12 cellular contexts compared by ENCODE assay signal in the genomic region with DNA sequence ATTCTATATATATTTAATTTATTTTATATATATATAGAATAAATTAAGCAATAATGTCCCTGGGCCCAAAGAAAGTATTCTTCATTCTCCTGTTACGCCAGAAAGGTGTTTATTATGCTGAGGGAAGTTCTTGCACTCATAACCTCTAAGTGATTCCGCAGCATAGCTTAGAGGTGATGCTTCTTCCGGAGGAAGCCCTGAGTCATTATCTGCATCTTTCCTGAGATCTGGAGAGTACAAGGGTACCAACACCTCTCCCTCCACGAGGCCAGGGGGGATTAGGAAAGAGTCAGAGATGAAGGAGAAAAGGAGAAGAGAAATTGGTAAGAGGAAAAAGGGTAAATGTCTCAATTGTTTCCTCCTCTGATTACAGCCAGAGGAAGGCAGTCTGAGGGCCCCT. TPM values are rescaled to one million over a fixed set of nuclear protein-coding genes. Genes with fewer than 3 reads are reported as not detected.
DNase-seq lines count a peak whose midpoint lies in the region; ATAC-seq and TF ChIP-seq lines count a peak whose summit lies in the region.
"Had no signal": no experiment of that assay in that cellular context is flagged by ENCODE, and none has a peak within 500 bp of the region (broad histone marks: within the 10 kb centered on the region; RNA-seq: fewer than 3 reads in every experiment).

No MANE protein-coding gene starts in this region.

- H2AFZ ChIP-seq in smooth muscle cell (ENCODE audit: low read depth), result no peak overlapping the region

- no peak overlapping the region for H3K4me3 ChIP-seq in breast epithelium
- H3K4me3 ChIP-seq in SJSA1, result no peak overlapping the region
- H3K4me3 ChIP-seq in epithelial cell of esophagus (ENCODE audit: low read length), result no peak overlapping the region
- no peak overlapping the region for H3K4me3 ChIP-seq in smooth muscle cell
- H3K4me3 ChIP-seq: ascending aorta had no signal

- H3K36me3 Mint-ChIP-seq in MCF 10A (ENCODE audit: insufficient read depth, unreplicated experiment), result peaks cover 6% of the 10 kb centered on the region

- H3K4me1 Mint-ChIP-seq in MCF 10A (ENCODE audit: insufficient read depth, unreplicated experiment), result peaks cover 19% of the 10 kb centered on the region

- no peak overlapping the region for H3K4me3 Mint-ChIP-seq in MCF 10A (ENCODE audit: unreplicated experiment)

- intact Hi-C loops in MCF 10A (cut with micrococcal nuclease) (no loop called here), breast epithelium (cut with DNase I; ENCODE audit: low total_unique reads) (no loop called here), left cardiac atrium (cut with DNase I) (no loop called here)

- H3K9ac ChIP-seq in smooth muscle cell (ENCODE audit: low read depth), result no peak overlapping the region

- no peak for TF ChIP-seq CTCF in MCF 10A (IDR thresholded peaks at IDR 0.05; ENCODE audit: unreplicated experiment)
- TF ChIP-seq CTCF in breast epithelium (IDR thresholded peaks at IDR 0.05), result no peak
- no peak for TF ChIP-seq CTCF in epithelial cell of esophagus (IDR thresholded peaks at IDR 0.05; ENCODE audit: insufficient read depth, low read depth, low read length, missing control alignments)
- no peak for TF ChIP-seq CTCF in smooth muscle cell (IDR thresholded peaks at IDR 0.05; ENCODE audit: borderline replicate concordance, insufficient read depth, poor library complexity, severe bottlenecking)

- H3K36me3 ChIP-seq in breast epithelium (no peaks in the 10 kb centered on the region), SJSA1 (no peaks in the 10 kb centered on the region), smooth muscle cell (ENCODE audit: low read depth) (no peaks in the 10 kb centered on the region)
- H3K36me3 ChIP-seq: ascending aorta had no signal

- H3K27ac ChIP-seq in breast epithelium, result no peak overlapping the region
- peak overlapping the region; percentile 43 for H3K27ac ChIP-seq in SJSA1
- H3K27ac ChIP-seq in smooth muscle cell (ENCODE audit: low read depth), result no peak overlapping the region
- H3K27ac ChIP-seq: ascending aorta had no signal

- no peak overlapping the region for H3K4me2 ChIP-seq in smooth muscle cell

- H3F3A ChIP-seq in smooth muscle cell (ENCODE audit: low read depth), result no peaks in the 10 kb centered on the region

- ATAC-seq in left cardiac atrium (no peak), HG03460 (IDR thresholded peaks at IDR 0.05; ENCODE audit: unreplicated experiment) (no peak)

- no peaks in the 10 kb centered on the region for H3K27me3 ChIP-seq in breast epithelium
- H3K27me3 ChIP-seq in SJSA1 (replicated peaks), result no peaks in the 10 kb centered on the region
- no peaks in the 10 kb centered on the region for H3K27me3 ChIP-seq in smooth muscle cell (ENCODE audit: low read depth)
- H3K27me3 ChIP-seq: ascending aorta had no signal

- H3K27ac Mint-ChIP-seq in MCF 10A (ENCODE audit: low read depth, unreplicated experiment), result peak overlapping the region; percentile 1

- H3K79me2 ChIP-seq in smooth muscle cell (ENCODE audit: low read depth), result no peaks in the 10 kb centered on the region

- DNase-seq in MCF 10A (ENCODE audit: unreplicated experiment) (peak; percentile 76), breast epithelium (ENCODE audit: low spot score in 2 of 2) (no peak), SJSA1 (ENCODE audit: low read depth in 1 of 2, low spot score in 2 of 2) (peak; percentile 51 to 58), epithelial cell of esophagus (ENCODE audit: low read depth) (peak; percentile 83), left cardiac atrium (no peak), smooth muscle cell (lab: John Stamatoyannopoulos, UW; ENCODE audit: unreplicated experiment) (no peak), NCI-H1930 (lab: John Stamatoyannopoulos, UW) (no peak)
- DNase-seq: activated CD4-positive, CD25-positive, alpha-beta regulatory T cell treated with anti-CD3 and anti-CD28 coated beads, Interleukin-2, amount 50 U/mL, for 72 hours; NCI-H1105 treated with DMSO at 0.1 percent for 48 hours; occipital lobe had no signal

- no peaks in the 10 kb centered on the region for H3K9me3 ChIP-seq in breast epithelium
- H3K9me3 ChIP-seq in SJSA1 (replicated peaks), result no peaks in the 10 kb centered on the region
- H3K9me3 ChIP-seq in smooth muscle cell (replicated peaks; ENCODE audit: low read depth), result no peaks in the 10 kb centered on the region
- H3K9me3 ChIP-seq: ascending aorta had no signal

- no peaks in the 10 kb centered on the region for H3K9me3 Mint-ChIP-seq in MCF 10A (ENCODE audit: unreplicated experiment)

- TF ChIP-seq POLR2A in breast epithelium (IDR thresholded peaks at IDR 0.05), result no peak

- POLR2A ChIA-PET in MCF 10A (lab: Yijun Ruan, JAX), result interaction anchor here (0.6 to 2.6 kb wide), 3 partner anchors 12 to 58 kb away, joined by 3 to 17 read pairs (median 3); partner anchors contain the start of gene RTN4

- H3K4me1 ChIP-seq in breast epithelium (no peaks in the 10 kb centered on the region), SJSA1 (replicated peaks) (peaks cover 23% of the 10 kb centered on the region), smooth muscle cell (ENCODE audit: low read depth) (peaks cover 10% of the 10 kb centered on the region)

- H3K27me3 Mint-ChIP-seq in MCF 10A (ENCODE audit: insufficient read depth, unreplicated experiment), result no peaks in the 10 kb centered on the region

- H4K20me1 ChIP-seq in smooth muscle cell (ENCODE audit: low read depth), result no peaks in the 10 kb centered on the region

- BruUV-seq in MCF 10A (replicated peaks; lab: Mats Ljungman, UMichigan), result no TSS peak

- CTCF ChIA-PET in MCF 10A (lab: Yijun Ruan, JAX), result interaction anchor here (0.7 to 1.2 kb wide), 5 partner anchors 10 to 81 kb away, joined by 3 to 6 read pairs (median 3); partner anchors contain the start of gene RTN4

- WGBS in smooth muscle cell (ENCODE audit: low lambda C conversion rate), result 42% methylated on average over 4 of the region's 4 CpGs

RNA-seq across cellular contexts. Expression of gene RTN4, which starts 43.1 kb away (rescaled TPM):
- total RNA-seq in MCF 10A (2022) (389 and 391 TPM in 2 replicates), breast epithelium (100 to 1,000 TPM; 188 to 419 (median 201) TPM), left cardiac atrium (100 to 1,000 TPM; 249 to 251 TPM), smooth muscle cell (246 and 295 TPM in 2 replicates)
- total RNA-seq in SJSA1 (2014; rRNA removed; shearing (Covaris generic)), result 209 and 307 TPM in 2 replicates
- polyA plus RNA-seq in smooth muscle cell, result 335 and 371 TPM in 2 replicates

Comparison
In these comparisons a context has a peak if more than half of its experiments do, and no peak if none do; other contexts are left out.
1. DNase-seq: peak in MCF 10A (single experiment), SJSA1 (2 of 2) and epithelial cell of esophagus (single experiment); none in breast epithelium (0 of 2), left cardiac atrium (single experiment), smooth muscle cell (single experiment) and NCI-H1930 (0 of 2).